13 cellular contexts compared by ENCODE assay signal in genomic region chr1:62746809-62747138, GRCh38.
"Had no signal": no experiment of that assay in that cellular context is flagged by ENCODE, and none has a peak within 500 bp of the region (broad histone marks: within the 10 kb centered on the region; RNA-seq: fewer than 3 reads in every experiment).

No MANE protein-coding gene starts in this region.

- H3K4me1 ChIP-seq: adrenal gland, esophagus squamous epithelium had no signal

- H3K4me3 Mint-ChIP-seq: activated naive CD4-positive, alpha-beta T cell treated with anti-CD3 and anti-CD28 coated beads, Interleukin-2, amount 50 U/mL, for 24 hours; activated T-cell treated with anti-CD3 and anti-CD28 coated beads, Interleukin-2, amount 50 U/mL, for 24 hours; memory B cell; nephron; stimulated activated naive CD8-positive, alpha-beta T cell treated with anti-CD3 and anti-CD28 coated beads, Interleukin-15, Interleukin-2, amounts not matched to agents 100 ng/mL and 50 ng/mL, for 24 hours had no signal

- H3K27ac ChIP-seq: adrenal gland, esophagus squamous epithelium, left ventricle myocardium inferior, suprapubic skin had no signal

- H3K4me3 ChIP-seq: adrenal gland, left ventricle myocardium inferior had no signal

- H3K36me3 Mint-ChIP-seq: activated naive CD4-positive, alpha-beta T cell treated with anti-CD3 and anti-CD28 coated beads, Interleukin-2, amount 50 U/mL, for 24 hours; memory B cell had no signal

- H3K9me3 Mint-ChIP-seq: activated naive CD4-positive, alpha-beta T cell treated with anti-CD3 and anti-CD28 coated beads, Interleukin-2, amount 50 U/mL, for 24 hours; activated T-cell treated with anti-CD3 and anti-CD28 coated beads, Interleukin-2, amount 50 U/mL, for 24 hours; memory B cell; stimulated activated naive CD8-positive, alpha-beta T cell treated with anti-CD3 and anti-CD28 coated beads, Interleukin-15, Interleukin-2, amounts not matched to agents 100 ng/mL and 50 ng/mL, for 24 hours had no signal

- H3K9me3 ChIP-seq: adrenal gland, esophagus squamous epithelium, suprapubic skin had no signal

- H3K4me1 Mint-ChIP-seq: activated naive CD4-positive, alpha-beta T cell treated with anti-CD3 and anti-CD28 coated beads, Interleukin-2, amount 50 U/mL, for 24 hours; memory B cell had no signal

- H3K27me3 ChIP-seq: adrenal gland, esophagus squamous epithelium, suprapubic skin had no signal

- DNase-seq: activated CD4-positive, alpha-beta T cell treated with anti-CD3 and anti-CD28 coated beads for 1 hour; activated CD4-positive, alpha-beta T cell treated with anti-CD3 and anti-CD28 coated beads, Interleukin-2, amount 50 U/mL, for 48 hours; activated effector memory CD4-positive, alpha-beta T cell treated with Interleukin-2 at 50 U/mL for 16 hours; activated T-cell treated with anti-CD3 and anti-CD28 coated beads, Interleukin-2, amount 50 U/mL, for 24 hours; adrenal gland; esophagus squamous epithelium; left ventricle myocardium inferior; T-helper 9 cell had no signal

- H3K27me3 Mint-ChIP-seq: activated naive CD4-positive, alpha-beta T cell treated with anti-CD3 and anti-CD28 coated beads, Interleukin-2, amount 50 U/mL, for 24 hours; memory B cell had no signal

- H3K36me3 ChIP-seq: adrenal gland, esophagus squamous epithelium, left ventricle myocardium inferior, suprapubic skin had no signal

- H3K27ac Mint-ChIP-seq: activated naive CD4-positive, alpha-beta T cell treated with anti-CD3 and anti-CD28 coated beads, Interleukin-2, amount 50 U/mL, for 24 hours; activated T-cell treated with anti-CD3 and anti-CD28 coated beads, Interleukin-2, amount 50 U/mL, for 24 hours; memory B cell; nephron; stimulated activated naive CD8-positive, alpha-beta T cell treated with anti-CD3 and anti-CD28 coated beads, Interleukin-15, Interleukin-2, amounts not matched to agents 100 ng/mL and 50 ng/mL, for 24 hours had no signal
